ENCODE assay signal across 8 cellular contexts in the genomic region with DNA sequence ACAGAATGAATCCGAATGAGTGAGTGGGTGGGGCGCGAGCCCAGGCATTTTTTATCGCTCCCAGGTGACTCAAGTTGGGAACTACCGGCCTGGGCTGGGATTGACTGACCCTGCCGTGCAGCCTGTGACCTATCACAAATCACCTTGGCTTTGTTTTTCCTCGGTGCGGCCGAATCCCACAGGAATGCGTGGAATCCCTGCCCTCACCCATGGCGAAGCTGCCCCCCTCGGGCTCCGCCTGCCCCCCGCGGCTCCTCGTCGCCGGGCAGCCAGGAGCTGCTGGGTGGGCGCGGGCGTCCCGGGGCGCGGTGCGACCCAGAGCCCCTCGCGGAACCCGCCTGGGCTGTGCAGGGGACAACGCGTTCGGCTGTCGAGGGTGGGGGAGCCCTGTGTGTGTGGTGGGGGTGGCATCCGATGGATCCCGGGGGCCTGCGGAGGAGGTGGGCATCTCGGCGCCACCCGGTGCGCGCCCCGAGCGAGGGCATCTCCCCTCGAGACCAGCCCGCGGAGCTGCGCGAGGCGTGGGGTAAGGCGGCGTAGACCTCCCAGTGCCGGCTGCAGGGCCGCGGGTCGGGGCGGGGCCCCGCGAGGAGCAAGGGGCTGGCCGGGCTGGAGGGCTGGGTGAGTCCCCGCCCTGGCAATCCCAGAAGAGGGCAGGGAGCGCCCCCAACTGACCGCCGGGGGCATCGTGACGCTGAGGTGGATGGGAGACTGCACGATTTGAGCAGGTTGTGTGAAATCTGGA. TPM values are rescaled to one million over a fixed set of nuclear protein-coding genes. Genes with fewer than 3 reads are reported as not detected.
DNase-seq lines count a peak whose midpoint lies in the region; ATAC-seq and TF ChIP-seq lines count a peak whose summit lies in the region.

No MANE protein-coding gene starts in this region.

- no peaks in the 10 kb centered on the region for H3K27me3 ChIP-seq in testis

- DNase-seq in DMS53 treated with DMSO at 0.1 percent for 48 hours (lab: John Stamatoyannopoulos, UW; ENCODE audit: unreplicated experiment) (peak; percentile 45), HS-5 (ENCODE audit: low read depth) (peak; percentile 44), RPMI8226 (peak; percentile 70), activated gamma-delta T cell treated with Interleukin-2 at 50 U/mL for 16 hours (peak; percentile 84), germinal center (ENCODE audit: low spot score) (peak; percentile 81), occipital lobe (lab: John Stamatoyannopoulos, UW) (peak; percentile 81), testis (peak; percentile 91)

- ATAC-seq in GM21367 (IDR thresholded peaks at IDR 0.05; ENCODE audit: unreplicated experiment), result peak; percentile 97

- peaks cover 14% of the 10 kb centered on the region for H3K4me1 ChIP-seq in testis

- TF ChIP-seq CTCF in testis (IDR thresholded peaks at IDR 0.05), result peak; percentile 64 to 84 (median 74)

- TF ChIP-seq POLR2A in testis (IDR thresholded peaks at IDR 0.05), result no peak

- no peaks in the 10 kb centered on the region for H3K36me3 ChIP-seq in testis (ENCODE audit: low read depth, missing control alignments)

- 2 to 5% methylated on average over 9 to 57 of the region's 65 CpGs for WGBS in testis, 2 donors

- H3K9me3 ChIP-seq in testis, result no peaks in the 10 kb centered on the region

- H3K27ac ChIP-seq in testis, result peak overlapping the region; percentile 20 to 62

- H3K4me3 ChIP-seq in testis, result peak overlapping the region; percentile 56 to 58

- intact Hi-C loops in testis (cut with DNase I; ENCODE audit: low total_unique reads), result loop anchor here (10.0 kb wide), 2 partner anchors 117 to 177 kb away; no protein-coding TSS in a partner anchor

RNA-seq across cellular contexts. Expression of a gene that starts 16.5 kb away (rescaled TPM):
- total RNA-seq in occipital lobe, result 1.2 TPM
- 1 to 10 TPM; 3.3 to 5.0 TPM for total RNA-seq in testis
- 2.6 TPM for polyA plus RNA-seq in testis (ENCODE audit: insufficient read depth, low read depth, low replicate concordance)

RNA-seq across cellular contexts. Expression of a gene that starts 52.2 kb away (rescaled TPM):
- total RNA-seq in occipital lobe (113 TPM), testis (100 to 1,000 TPM; 207 to 224 TPM)
- polyA plus RNA-seq in testis (ENCODE audit: insufficient read depth, low read depth, low replicate concordance), result 293 TPM

Comparison
In these comparisons a context has a peak if more than half of its experiments do, and no peak if none do; other contexts are left out.
1. Peak in every context shown above with its lines: DNase-seq, ATAC-seq, H3K4me3 ChIP-seq and H3K27ac ChIP-seq.